17 cellular contexts compared by ENCODE assay signal in the genomic region with DNA sequence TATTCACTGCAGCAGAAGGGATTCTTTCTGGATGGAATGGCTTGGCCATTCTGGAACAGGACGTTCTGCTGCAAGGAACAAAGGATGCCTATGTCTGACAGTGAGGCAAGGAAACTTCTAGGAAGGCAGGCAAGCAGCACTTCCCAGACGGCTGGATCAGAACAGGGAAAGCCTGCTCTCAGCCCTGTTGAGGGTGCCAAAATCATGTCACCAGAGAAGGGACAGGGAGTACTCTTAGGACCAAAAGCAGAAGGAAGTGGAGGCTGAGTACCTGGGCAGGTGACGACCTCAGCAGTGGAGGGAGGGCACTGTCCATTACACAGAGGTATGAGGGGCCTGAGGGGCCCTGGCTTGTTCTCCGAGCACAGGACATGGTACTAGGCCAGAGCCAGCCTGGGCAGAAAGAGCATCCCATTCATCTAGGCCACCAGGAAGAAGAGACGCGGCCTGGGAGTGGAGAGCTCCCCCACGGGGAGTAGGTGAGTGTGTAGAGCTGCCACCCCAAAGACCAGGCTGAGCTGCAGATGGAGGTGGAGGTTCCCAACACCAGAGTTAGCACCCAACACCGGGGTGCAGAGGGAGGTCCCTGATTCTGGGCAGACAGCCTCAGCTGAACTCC. TPM values are rescaled to one million over a fixed set of nuclear protein-coding genes. Genes with fewer than 3 reads are reported as not detected.
DNase-seq lines count a peak whose midpoint lies in the region; ATAC-seq, FAIRE-seq and TF ChIP-seq lines count a peak whose summit lies in the region.
"Had no signal": no experiment of that assay in that cellular context is flagged by ENCODE, and none has a peak within 500 bp of the region (broad histone marks: within the 10 kb centered on the region; RNA-seq: fewer than 3 reads in every experiment).

No MANE protein-coding gene starts in this region.

- no peaks in the 10 kb centered on the region for H3K9me3 Mint-ChIP-seq in H9
- no peaks in the 10 kb centered on the region for H3K9me3 Mint-ChIP-seq in activated T-helper 2 cell treated with anti-CD3 and anti-CD28 coated beads, Interferon-gamma antibody, Interleukin-2, Interleukin-4, amounts not matched to agents 10 μg/mL and 5 μg/mL and 100 μg/mL, durations not matched to agents 14 hours and 24 hours and 36 hours
- H3K9me3 Mint-ChIP-seq: activated naive CD4-positive, alpha-beta T cell treated with anti-CD3 and anti-CD28 coated beads, Interleukin-2, amount 10 ng/mL, durations not matched to agents 7 days and 5 days; neural crest cell; stimulated activated effector memory CD8-positive, alpha-beta T cell treated with anti-CD3 and anti-CD28 coated beads, Interleukin-12 subunit alpha, Interleukin-12 subunit beta, amount 100 ng/mL, for 72 hours had no signal

- H2AFZ ChIP-seq in H9 (ENCODE audit: low read length): no peak overlapping the region

- H3K27ac ChIP-seq in H9 (ENCODE audit: insufficient read length, low read depth, low read length) (no peak overlapping the region), kidney (ENCODE audit: low read depth in 2 of 2, low read length in 2 of 2) (no peak overlapping the region), gastrocnemius medialis (peak overlapping the region; percentile 91 to 99 (median 98))

- H3K36me3 ChIP-seq in kidney (ENCODE audit: control insufficient read depth in 1 of 2, insufficient read depth in 2 of 2, low read length in 2 of 2) (peaks cover 11 to 57% of the 10 kb centered on the region in 2 donors), gastrocnemius medialis (peaks cover 0 to 19% of the 10 kb centered on the region in 2 donors)
- H3K36me3 ChIP-seq: MG63 had no signal

- no peak overlapping the region for H3T11ph ChIP-seq in H9 (ENCODE audit: low read length)

- H4K5ac ChIP-seq in H9 (ENCODE audit: insufficient read length, low read depth, low read length): no peak overlapping the region

- H3K4me3 ChIP-seq in kidney (ENCODE audit: low read length in 2 of 2): no peak overlapping the region
- H3K4me3 ChIP-seq in gastrocnemius medialis: no peak overlapping the region
- H3K4me3 ChIP-seq: MG63 had no signal

- H2BK15ac ChIP-seq in H9 (ENCODE audit: low read depth, low read length): no peak overlapping the region

- no peak overlapping the region; a peak in 1 of 5 replicates for H3K4me3 Mint-ChIP-seq in H9
- H3K4me3 Mint-ChIP-seq in activated T-helper 2 cell treated with anti-CD3 and anti-CD28 coated beads, Interferon-gamma antibody, Interleukin-2, Interleukin-4, amounts not matched to agents 10 μg/mL and 5 μg/mL and 100 μg/mL, durations not matched to agents 14 hours and 24 hours and 36 hours (ENCODE audit: low read depth): no peak overlapping the region
- H3K4me3 Mint-ChIP-seq: activated naive CD4-positive, alpha-beta T cell treated with anti-CD3 and anti-CD28 coated beads, Interleukin-2, amount 10 ng/mL, durations not matched to agents 7 days and 5 days; stimulated activated effector memory CD8-positive, alpha-beta T cell treated with anti-CD3 and anti-CD28 coated beads, Interleukin-12 subunit alpha, Interleukin-12 subunit beta, amount 100 ng/mL, for 72 hours had no signal

- no peak overlapping the region for H4K8ac ChIP-seq in H9 (replicated peaks; ENCODE audit: insufficient read length, low read depth, low read length)

- H3K23me2 ChIP-seq in H9 (ENCODE audit: insufficient read length, low read depth, low read length, poor library complexity, severe bottlenecking): no peaks in the 10 kb centered on the region

- H3K27me3 Mint-ChIP-seq in H9 (ENCODE audit: low read depth): no peaks in the 10 kb centered on the region; the same call in 1 of the 2 replicates
- no peaks in the 10 kb centered on the region for H3K27me3 Mint-ChIP-seq in activated T-helper 2 cell treated with anti-CD3 and anti-CD28 coated beads, Interferon-gamma antibody, Interleukin-2, Interleukin-4, amounts not matched to agents 10 μg/mL and 5 μg/mL and 100 μg/mL, durations not matched to agents 14 hours and 24 hours and 36 hours (ENCODE audit: low read depth)
- H3K27me3 Mint-ChIP-seq: activated naive CD4-positive, alpha-beta T cell treated with anti-CD3 and anti-CD28 coated beads, Interleukin-2, amount 10 ng/mL, durations not matched to agents 7 days and 5 days had no signal

- H3K79me1 ChIP-seq in H9 (ENCODE audit: insufficient read depth, low read depth, low read length, poor library complexity, severe bottlenecking): no peaks in the 10 kb centered on the region

- peaks cover 8 to 23% (median 11%) of the 10 kb centered on the region in 3 experiments; a peak in 6 of 7 replicates for H3K36me3 Mint-ChIP-seq in H9 (ENCODE audit: insufficient read depth in 1 of 3, low read depth in 3 of 3)
- H3K36me3 Mint-ChIP-seq in activated T-helper 2 cell treated with anti-CD3 and anti-CD28 coated beads, Interferon-gamma antibody, Interleukin-2, Interleukin-4, amounts not matched to agents 10 μg/mL and 5 μg/mL and 100 μg/mL, durations not matched to agents 14 hours and 24 hours and 36 hours (ENCODE audit: low read depth): no peaks in the 10 kb centered on the region
- H3K36me3 Mint-ChIP-seq: activated naive CD4-positive, alpha-beta T cell treated with anti-CD3 and anti-CD28 coated beads, Interleukin-2, amount 10 ng/mL, durations not matched to agents 7 days and 5 days; stimulated activated effector memory CD8-positive, alpha-beta T cell treated with anti-CD3 and anti-CD28 coated beads, Interleukin-12 subunit alpha, Interleukin-12 subunit beta, amount 100 ng/mL, for 72 hours had no signal

- no CpG with 5 or more reads among the region's 8 CpGs for WGBS in H9 (ENCODE audit: extremely low coverage, insufficient read length, low lambda C conversion rate)

- H3K4me2 ChIP-seq in H9 (ENCODE audit: insufficient read depth, insufficient read length, low read length): no peak overlapping the region

- H2BK5ac ChIP-seq in H9 (ENCODE audit: insufficient read length, low read length): no peak overlapping the region

- no peak for TF ChIP-seq CTCF in H9 (conservative IDR thresholded peaks at IDR 0.05)
- TF ChIP-seq CTCF in kidney (IDR thresholded peaks at IDR 0.05; ENCODE audit: borderline replicate concordance, extremely low read depth, insufficient read depth): no peak
- no peak for TF ChIP-seq CTCF in gastrocnemius medialis (IDR thresholded peaks at IDR 0.05 in 4 of 5, conservative IDR thresholded peaks at IDR 0.05 in 1 of 5)

- no peak overlapping the region for H3K4ac ChIP-seq in H9 (ENCODE audit: low read depth, low read length)

- H3K27me3 ChIP-seq in H9 (ENCODE audit: insufficient read depth, low read length) (no peaks in the 10 kb centered on the region), gastrocnemius medialis (no peaks in the 10 kb centered on the region)
- H3K27me3 ChIP-seq: MG63 had no signal

- no peaks in the 10 kb centered on the region for H4K20me1 ChIP-seq in H9 (ENCODE audit: control insufficient read depth, insufficient read depth, insufficient read length)

- peaks cover 4 to 8% of the 10 kb centered on the region in 2 experiments for H3K4me1 Mint-ChIP-seq in H9
- no peaks in the 10 kb centered on the region for H3K4me1 Mint-ChIP-seq in activated T-helper 2 cell treated with anti-CD3 and anti-CD28 coated beads, Interferon-gamma antibody, Interleukin-2, Interleukin-4, amounts not matched to agents 10 μg/mL and 5 μg/mL and 100 μg/mL, durations not matched to agents 14 hours and 24 hours and 36 hours (ENCODE audit: low read depth)
- H3K4me1 Mint-ChIP-seq: activated naive CD4-positive, alpha-beta T cell treated with anti-CD3 and anti-CD28 coated beads, Interleukin-2, amount 10 ng/mL, durations not matched to agents 7 days and 5 days; stimulated activated effector memory CD8-positive, alpha-beta T cell treated with anti-CD3 and anti-CD28 coated beads, Interleukin-12 subunit alpha, Interleukin-12 subunit beta, amount 100 ng/mL, for 72 hours had no signal

- H2BK20ac ChIP-seq in H9 (ENCODE audit: low read depth, low read length, poor library complexity, severe bottlenecking): no peak overlapping the region

- no peak overlapping the region for H3K23ac ChIP-seq in H9 (ENCODE audit: insufficient read length, low read depth, low read length)

- no peak overlapping the region for H3K18ac ChIP-seq in H9 (ENCODE audit: insufficient read length, low read depth, low read length)

- H2BK120ac ChIP-seq in H9 (ENCODE audit: low read depth, low read length, poor library complexity, severe bottlenecking): no peak overlapping the region

- no peak overlapping the region for H3K14ac ChIP-seq in H9 (ENCODE audit: insufficient read depth, low read length)

- TF ChIP-seq POLR2A in gastrocnemius medialis (IDR thresholded peaks at IDR 0.05): no peak

- H3K4me1 ChIP-seq in H9 (ENCODE audit: insufficient read depth, low read length) (no peaks in the 10 kb centered on the region), kidney (ENCODE audit: control insufficient read depth in 1 of 2, insufficient read depth in 1 of 2, low read depth in 1 of 2, low read length in 2 of 2) (peaks cover 6 to 10% of the 10 kb centered on the region in 2 donors), gastrocnemius medialis (peaks cover 69 to 87% of the 10 kb centered on the region in 2 donors)

- H2AK5ac ChIP-seq in H9 (ENCODE audit: insufficient read length, low read length): no peak overlapping the region

- ATAC-seq in gastrocnemius medialis (peak; percentile 24 to 61), HG02840 (IDR thresholded peaks at IDR 0.05; ENCODE audit: low FRiP score, unreplicated experiment) (no peak)
- ATAC-seq: stimulated activated effector memory CD8-positive, alpha-beta T cell treated with anti-CD3 and anti-CD28 coated beads, Interleukin-12 subunit alpha, Interleukin-12 subunit beta, amount 100 ng/mL, for 72 hours had no signal

- no peak overlapping the region for H3K9ac ChIP-seq in H9 (ENCODE audit: extremely low read depth, insufficient read length, low read length)
- no peak overlapping the region for H3K9ac ChIP-seq in kidney (ENCODE audit: low read length in 2 of 2)

- no peak overlapping the region for H2BK12ac ChIP-seq in H9 (ENCODE audit: insufficient read length, low read depth, low read length)

- DNase-seq in H9 (peak; percentile 19), kidney (peak; percentile 57), gastrocnemius medialis (peak; percentile 42 to 56), NCI-H510A (lab: John Stamatoyannopoulos, UW) (no peak), HPDE6-E6E7 (ENCODE audit: extremely low spot score) (no peak)
- DNase-seq in activated T-helper 2 cell treated with anti-CD3 and anti-CD28 coated beads, Interferon-gamma antibody, Interleukin-2, Interleukin-4, amounts not matched to agents 10 μg/mL and 5 μg/mL and 100 μg/mL, durations not matched to agents 14 hours and 24 hours and 36 hours (ENCODE audit: low spot score): peak; percentile 3
- DNase-seq: activated naive CD4-positive, alpha-beta T cell treated with anti-CD3 and anti-CD28 coated beads, Interleukin-2, amount 10 ng/mL, durations not matched to agents 7 days and 5 days; AML-193; effector memory CD4-positive, alpha-beta T cell; HCEC 1CT; mammary epithelial cell; MG63; NCI-H2081 treated with DMSO at 0.1 percent for 48 hours; NCI-H774 had no signal

- H3K9me3 ChIP-seq in H9 (ENCODE audit: control insufficient read depth, low read depth, low read length) (no peaks in the 10 kb centered on the region), kidney (ENCODE audit: control insufficient read depth in 1 of 2, low read length in 2 of 2) (no peaks in the 10 kb centered on the region), gastrocnemius medialis (no peaks in the 10 kb centered on the region)
- H3K9me3 ChIP-seq: MG63 had no signal

- H4K91ac ChIP-seq in H9 (ENCODE audit: insufficient read length, low read depth, low read length): no peak overlapping the region

- in situ Hi-C loops in gastrocnemius medialis (cut with MboI; ENCODE audit: low sequenced_read_pairs in 4 of 4): no loop called here

- H3K79me2 ChIP-seq in H9 (ENCODE audit: insufficient read depth, low read length): no peaks in the 10 kb centered on the region

- H3K56ac ChIP-seq in H9 (ENCODE audit: insufficient read length, low read depth, low read length): no peak overlapping the region

- peak overlapping the region in 1 of 3 experiments; percentile 25; a peak in 2 of 7 replicates for H3K27ac Mint-ChIP-seq in H9
- no peak overlapping the region for H3K27ac Mint-ChIP-seq in activated T-helper 2 cell treated with anti-CD3 and anti-CD28 coated beads, Interferon-gamma antibody, Interleukin-2, Interleukin-4, amounts not matched to agents 10 μg/mL and 5 μg/mL and 100 μg/mL, durations not matched to agents 14 hours and 24 hours and 36 hours
- H3K27ac Mint-ChIP-seq: activated naive CD4-positive, alpha-beta T cell treated with anti-CD3 and anti-CD28 coated beads, Interleukin-2, amount 10 ng/mL, durations not matched to agents 7 days and 5 days; stimulated activated effector memory CD8-positive, alpha-beta T cell treated with anti-CD3 and anti-CD28 coated beads, Interleukin-12 subunit alpha, Interleukin-12 subunit beta, amount 100 ng/mL, for 72 hours had no signal

- no peak for FAIRE-seq in kidney (lab: Jason Lieb, UNC)

- intact Hi-C loops in activated T-helper 2 cell treated with anti-CD3 and anti-CD28 coated beads, Interferon-gamma antibody, Interleukin-2, Interleukin-4, amounts not matched to agents 10 μg/mL and 5 μg/mL and 100 μg/mL, durations not matched to agents 14 hours and 24 hours and 36 hours (cut with micrococcal nuclease): no loop called here
- intact Hi-C loops in kidney (cut with DNase I) (no loop called here), gastrocnemius medialis (cut with DNase I; ENCODE audit: low total_unique reads) (no loop called here)

RNA-seq across cellular contexts. Expression of a gene that starts 9.6 kb away (rescaled TPM):
- total RNA-seq in H9 (2021) (10.8 and 11.4 TPM in 2 replicates), kidney (22.9 TPM), gastrocnemius medialis (100 to 1,000 TPM in 2 of 4 donors, 10 to 100 TPM in 2; 75.1 to 157 (median 106) TPM)
- 0.14 and 0.30 TPM in 2 replicates for total RNA-seq in activated T-helper 2 cell treated with anti-CD3 and anti-CD28 coated beads, Interferon-gamma antibody, Interleukin-2, Interleukin-4, amounts not matched to agents 10 μg/mL and 5 μg/mL and 100 μg/mL, durations not matched to agents 14 hours and 24 hours and 36 hours
- polyA plus RNA-seq in kidney (ENCODE audit: insufficient read depth, low read depth, low replicate concordance): 30.0 TPM

RNA-seq across cellular contexts. Expression of a gene that starts 47.1 kb away (rescaled TPM):
- total RNA-seq in H9 (2021) (0.26 and 0.44 TPM in 2 replicates), kidney (not detected), gastrocnemius medialis (not detected)
- not detected in 2 replicates for total RNA-seq in activated T-helper 2 cell treated with anti-CD3 and anti-CD28 coated beads, Interferon-gamma antibody, Interleukin-2, Interleukin-4, amounts not matched to agents 10 μg/mL and 5 μg/mL and 100 μg/mL, durations not matched to agents 14 hours and 24 hours and 36 hours
- polyA plus RNA-seq in kidney (ENCODE audit: insufficient read depth, low read depth, low replicate concordance): 0.60 TPM
- total RNA-seq: mammary epithelial cell had no signal
- polyA plus RNA-seq: mammary epithelial cell had no signal

Comparison
In these comparisons a context has a peak if more than half of its experiments do, and no peak if none do; other contexts are left out.
1. DNase-seq: peak in H9 (single experiment), activated T-helper 2 cell treated with anti-CD3 and anti-CD28 coated beads, Interferon-gamma antibody, Interleukin-2, Interleukin-4, amounts not matched to agents 10 μg/mL and 5 μg/mL and 100 μg/mL, durations not matched to agents 14 hours and 24 hours and 36 hours (single experiment), kidney (single experiment) and gastrocnemius medialis (2 of 2); none in NCI-H510A (single experiment) and HPDE6-E6E7 (single experiment).
2. H3K27ac ChIP-seq: peak in gastrocnemius medialis (4 of 4); none in H9 (single experiment) and kidney (0 of 2).